In the genomic region with DNA sequence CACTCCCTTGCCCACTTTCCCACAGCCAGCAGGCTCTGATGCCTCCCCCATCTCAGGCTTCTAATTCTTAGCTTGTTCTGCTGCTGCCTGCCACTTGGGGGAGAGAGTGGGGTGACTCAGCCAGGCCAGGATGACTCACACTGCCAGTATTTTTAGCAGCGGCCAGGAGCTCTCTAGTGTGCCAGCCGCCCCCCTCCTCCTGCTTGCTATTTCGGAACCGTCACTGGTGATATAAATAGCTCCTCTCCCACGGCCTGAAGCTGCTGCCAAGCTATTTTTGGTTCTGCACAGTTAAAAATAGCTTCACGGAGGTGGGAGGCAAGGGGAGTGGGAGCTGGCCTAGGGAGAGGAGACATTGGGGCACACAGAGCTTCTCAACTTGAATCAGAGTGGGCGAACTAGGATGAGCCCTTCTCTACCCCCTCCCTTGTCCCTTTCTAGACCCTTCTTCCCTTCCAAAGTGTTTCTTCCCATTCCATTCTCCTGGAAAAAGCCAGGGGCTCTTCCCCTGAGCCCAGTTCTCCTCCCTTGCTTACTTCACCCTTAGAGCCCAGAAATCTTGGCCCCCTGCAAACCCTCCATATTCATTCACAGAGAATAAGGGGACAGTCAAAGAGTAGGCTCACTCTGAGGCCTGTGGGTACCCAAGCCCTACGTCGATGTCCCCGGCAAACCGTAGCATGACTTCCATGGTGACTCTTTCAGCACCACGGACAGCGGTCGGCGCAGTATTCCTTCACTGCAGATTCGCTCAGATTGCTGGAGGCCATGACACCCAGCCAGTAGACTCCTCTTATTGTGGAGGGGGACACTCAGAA, we compare ENCODE assay signal across 1 cellular context.
A peak's percentile ranks its signal among the peaks of the same experiment; 100 is the strongest.
TF ChIP-seq lines count a peak whose summit lies in the region.

No MANE protein-coding gene starts in this region.

TF ChIP-seq in SK-N-SH, 30 proteins besides CTCF, POLR2A, EP300 and RAD21 (continued from another document):
- no peak for TF ChIP-seq NRF1 (IDR thresholded peaks at IDR 0.05; ENCODE audit: low read depth, low read length)
- no peak for TF ChIP-seq RCOR1 (IDR thresholded peaks at IDR 0.05; ENCODE audit: low read length)
- TF ChIP-seq CHD2 (IDR thresholded peaks at IDR 0.05; ENCODE audit: low read length, partially characterized antibody), result no peak
- TF ChIP-seq, protein P1, sequence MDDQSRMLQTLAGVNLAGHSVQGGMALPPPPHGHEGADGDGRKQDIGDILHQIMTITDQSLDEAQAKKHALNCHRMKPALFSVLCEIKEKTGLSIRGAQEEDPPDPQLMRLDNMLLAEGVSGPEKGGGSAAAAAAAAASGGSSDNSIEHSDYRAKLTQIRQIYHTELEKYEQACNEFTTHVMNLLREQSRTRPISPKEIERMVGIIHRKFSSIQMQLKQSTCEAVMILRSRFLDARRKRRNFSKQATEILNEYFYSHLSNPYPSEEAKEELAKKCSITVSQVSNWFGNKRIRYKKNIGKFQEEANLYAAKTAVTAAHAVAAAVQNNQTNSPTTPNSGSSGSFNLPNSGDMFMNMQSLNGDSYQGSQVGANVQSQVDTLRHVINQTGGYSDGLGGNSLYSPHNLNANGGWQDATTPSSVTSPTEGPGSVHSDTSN (IDR thresholded peaks at IDR 0.05), result peak; percentile 31
- no peak for TF ChIP-seq EZH2phosphoT487 (IDR thresholded peaks at IDR 0.05; ENCODE audit: borderline replicate concordance, low read depth)
- no peak for TF ChIP-seq FOXM1 (IDR thresholded peaks at IDR 0.05; ENCODE audit: low read depth)
- TF ChIP-seq RXRA (IDR thresholded peaks at IDR 0.05; ENCODE audit: borderline replicate concordance, low read depth), result peak; percentile 72; the same call in 1 of the 2 replicates
- no peak for TF ChIP-seq FOXJ3 (CRISPR knock-in tag; IDR thresholded peaks at IDR 0.05)
- TF ChIP-seq GABPA (IDR thresholded peaks at IDR 0.05; ENCODE audit: low read depth), result no peak
- peak; percentile 70; the same call in 1 of the 2 replicates for TF ChIP-seq POLR2AphosphoS5 (IDR thresholded peaks at IDR 0.05; ENCODE audit: low read depth, low read length)
- 0 out of 2 replicates have a peak, but pooled peaks have one; percentile 33 for TF ChIP-seq TEAD4 (IDR thresholded peaks at IDR 0.05; ENCODE audit: borderline replicate concordance, insufficient read depth)
- TF ChIP-seq MXI1 (IDR thresholded peaks at IDR 0.05; ENCODE audit: low read depth, low read length), result no peak
- TF ChIP-seq NFIC (IDR thresholded peaks at IDR 0.05; ENCODE audit: borderline replicate concordance), result peak; percentile 83
- TF ChIP-seq GATA2 (CRISPR knock-in tag; IDR thresholded peaks at IDR 0.05), result no peak
- TF ChIP-seq JUND (IDR thresholded peaks at IDR 0.05), result peak; percentile 99
- TF ChIP-seq, protein P2, sequence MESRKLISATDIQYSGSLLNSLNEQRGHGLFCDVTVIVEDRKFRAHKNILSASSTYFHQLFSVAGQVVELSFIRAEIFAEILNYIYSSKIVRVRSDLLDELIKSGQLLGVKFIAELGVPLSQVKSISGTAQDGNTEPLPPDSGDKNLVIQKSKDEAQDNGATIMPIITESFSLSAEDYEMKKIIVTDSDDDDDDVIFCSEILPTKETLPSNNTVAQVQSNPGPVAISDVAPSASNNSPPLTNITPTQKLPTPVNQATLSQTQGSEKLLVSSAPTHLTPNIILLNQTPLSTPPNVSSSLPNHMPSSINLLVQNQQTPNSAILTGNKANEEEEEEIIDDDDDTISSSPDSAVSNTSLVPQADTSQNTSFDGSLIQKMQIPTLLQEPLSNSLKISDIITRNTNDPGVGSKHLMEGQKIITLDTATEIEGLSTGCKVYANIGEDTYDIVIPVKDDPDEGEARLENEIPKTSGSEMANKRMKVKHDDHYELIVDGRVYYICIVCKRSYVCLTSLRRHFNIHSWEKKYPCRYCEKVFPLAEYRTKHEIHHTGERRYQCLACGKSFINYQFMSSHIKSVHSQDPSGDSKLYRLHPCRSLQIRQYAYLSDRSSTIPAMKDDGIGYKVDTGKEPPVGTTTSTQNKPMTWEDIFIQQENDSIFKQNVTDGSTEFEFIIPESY (IDR thresholded peaks at IDR 0.05; ENCODE audit: borderline replicate concordance, low read depth), result no peak
- TF ChIP-seq TCF12 (IDR thresholded peaks at IDR 0.05), result peak; percentile 64
- TF ChIP-seq SIN3A (IDR thresholded peaks at IDR 0.05; ENCODE audit: borderline replicate concordance, low read depth, low read length), result no peak
- TF ChIP-seq, protein P3, sequence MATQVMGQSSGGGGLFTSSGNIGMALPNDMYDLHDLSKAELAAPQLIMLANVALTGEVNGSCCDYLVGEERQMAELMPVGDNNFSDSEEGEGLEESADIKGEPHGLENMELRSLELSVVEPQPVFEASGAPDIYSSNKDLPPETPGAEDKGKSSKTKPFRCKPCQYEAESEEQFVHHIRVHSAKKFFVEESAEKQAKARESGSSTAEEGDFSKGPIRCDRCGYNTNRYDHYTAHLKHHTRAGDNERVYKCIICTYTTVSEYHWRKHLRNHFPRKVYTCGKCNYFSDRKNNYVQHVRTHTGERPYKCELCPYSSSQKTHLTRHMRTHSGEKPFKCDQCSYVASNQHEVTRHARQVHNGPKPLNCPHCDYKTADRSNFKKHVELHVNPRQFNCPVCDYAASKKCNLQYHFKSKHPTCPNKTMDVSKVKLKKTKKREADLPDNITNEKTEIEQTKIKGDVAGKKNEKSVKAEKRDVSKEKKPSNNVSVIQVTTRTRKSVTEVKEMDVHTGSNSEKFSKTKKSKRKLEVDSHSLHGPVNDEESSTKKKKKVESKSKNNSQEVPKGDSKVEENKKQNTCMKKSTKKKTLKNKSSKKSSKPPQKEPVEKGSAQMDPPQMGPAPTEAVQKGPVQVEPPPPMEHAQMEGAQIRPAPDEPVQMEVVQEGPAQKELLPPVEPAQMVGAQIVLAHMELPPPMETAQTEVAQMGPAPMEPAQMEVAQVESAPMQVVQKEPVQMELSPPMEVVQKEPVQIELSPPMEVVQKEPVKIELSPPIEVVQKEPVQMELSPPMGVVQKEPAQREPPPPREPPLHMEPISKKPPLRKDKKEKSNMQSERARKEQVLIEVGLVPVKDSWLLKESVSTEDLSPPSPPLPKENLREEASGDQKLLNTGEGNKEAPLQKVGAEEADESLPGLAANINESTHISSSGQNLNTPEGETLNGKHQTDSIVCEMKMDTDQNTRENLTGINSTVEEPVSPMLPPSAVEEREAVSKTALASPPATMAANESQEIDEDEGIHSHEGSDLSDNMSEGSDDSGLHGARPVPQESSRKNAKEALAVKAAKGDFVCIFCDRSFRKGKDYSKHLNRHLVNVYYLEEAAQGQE (IDR thresholded peaks at IDR 0.05; ENCODE audit: low read depth, low read length), result peak; percentile 98
- TF ChIP-seq, protein P4, sequence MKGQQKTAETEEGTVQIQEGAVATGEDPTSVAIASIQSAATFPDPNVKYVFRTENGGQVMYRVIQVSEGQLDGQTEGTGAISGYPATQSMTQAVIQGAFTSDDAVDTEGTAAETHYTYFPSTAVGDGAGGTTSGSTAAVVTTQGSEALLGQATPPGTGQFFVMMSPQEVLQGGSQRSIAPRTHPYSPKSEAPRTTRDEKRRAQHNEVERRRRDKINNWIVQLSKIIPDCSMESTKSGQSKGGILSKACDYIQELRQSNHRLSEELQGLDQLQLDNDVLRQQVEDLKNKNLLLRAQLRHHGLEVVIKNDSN (IDR thresholded peaks at IDR 0.05; ENCODE audit: borderline replicate concordance, low read depth), result no peak
- TF ChIP-seq, protein P5, sequence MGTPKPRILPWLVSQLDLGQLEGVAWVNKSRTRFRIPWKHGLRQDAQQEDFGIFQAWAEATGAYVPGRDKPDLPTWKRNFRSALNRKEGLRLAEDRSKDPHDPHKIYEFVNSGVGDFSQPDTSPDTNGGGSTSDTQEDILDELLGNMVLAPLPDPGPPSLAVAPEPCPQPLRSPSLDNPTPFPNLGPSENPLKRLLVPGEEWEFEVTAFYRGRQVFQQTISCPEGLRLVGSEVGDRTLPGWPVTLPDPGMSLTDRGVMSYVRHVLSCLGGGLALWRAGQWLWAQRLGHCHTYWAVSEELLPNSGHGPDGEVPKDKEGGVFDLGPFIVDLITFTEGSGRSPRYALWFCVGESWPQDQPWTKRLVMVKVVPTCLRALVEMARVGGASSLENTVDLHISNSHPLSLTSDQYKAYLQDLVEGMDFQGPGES (IDR thresholded peaks at IDR 0.05; ENCODE audit: low read depth, low read length), result no peak
- TF ChIP-seq TAF1 (IDR thresholded peaks at IDR 0.05; ENCODE audit: borderline replicate concordance, low read depth, low read length), result no peak
- TF ChIP-seq MEF2A (IDR thresholded peaks at IDR 0.05; ENCODE audit: borderline replicate concordance, low read depth), result peak; percentile 100
